1 cellular context compared by ENCODE assay signal in the genomic region with DNA sequence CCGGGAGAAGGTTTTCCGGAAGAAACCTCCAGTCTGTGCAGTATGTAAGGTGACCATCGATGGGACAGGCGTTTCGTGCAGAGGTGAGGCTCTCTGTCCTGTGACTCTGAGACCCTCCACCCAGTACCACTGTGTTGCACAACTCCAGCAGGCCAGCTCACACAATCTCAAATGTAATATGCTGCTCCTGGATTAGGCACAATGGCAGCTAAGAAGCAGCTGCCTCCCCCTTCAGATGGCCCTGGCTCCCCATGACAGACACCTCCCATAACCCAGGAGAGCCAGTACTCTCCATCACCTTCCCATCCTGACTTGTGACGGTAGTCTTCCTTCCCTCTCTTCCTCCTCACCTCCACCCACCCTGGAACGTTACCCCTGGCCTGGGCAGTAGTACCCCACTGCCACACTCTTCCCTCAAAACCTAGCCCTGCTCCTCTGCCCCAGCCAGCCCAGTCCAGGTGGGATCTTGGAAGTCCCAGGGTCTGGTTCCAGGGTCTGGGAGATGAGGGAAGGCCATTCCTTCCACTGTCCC.
TF ChIP-seq lines count a peak whose summit lies in the region.

No MANE protein-coding gene starts in this region.

TF ChIP-seq in endothelial cell of umbilical vein, 7 proteins besides CTCF, POLR2A, EP300 and RAD21:
- no peak for TF ChIP-seq FOS (IDR thresholded peaks at IDR 0.05; ENCODE audit: borderline replicate concordance, insufficient read depth, low read length)
